ENCODE assay signal across 12 cellular contexts in the genomic region with DNA sequence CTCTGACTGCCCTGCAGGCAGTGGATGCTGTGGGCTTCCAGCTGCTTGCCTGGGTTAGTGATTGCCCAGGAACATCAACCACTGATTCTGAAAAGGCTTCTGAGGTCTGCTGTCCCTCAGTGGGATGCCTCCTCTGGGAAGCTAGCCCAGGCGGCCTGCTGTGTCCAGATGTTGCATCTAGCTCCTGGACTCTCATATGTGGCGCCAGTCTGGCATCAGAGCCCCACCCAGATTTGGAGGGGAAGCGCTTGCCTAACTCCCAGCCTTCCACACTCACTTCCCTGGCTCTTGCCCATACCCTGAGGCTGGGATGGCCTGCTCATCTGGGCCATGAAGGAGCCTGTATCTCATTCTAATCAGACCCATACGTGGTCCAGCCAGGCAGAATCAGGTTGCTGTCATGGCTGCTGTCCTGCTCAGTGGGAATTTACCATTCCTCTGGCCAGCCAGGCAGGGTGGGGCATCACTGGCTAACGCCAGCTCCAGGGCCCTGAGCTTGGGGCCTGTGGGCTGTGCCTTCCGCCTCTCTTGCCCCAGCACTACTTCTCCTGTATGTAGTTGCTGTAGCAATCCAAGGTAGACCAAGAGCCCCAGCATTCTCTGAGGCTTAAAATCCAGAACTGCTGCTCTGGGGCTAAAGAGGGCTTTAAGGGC. TPM values are rescaled to one million over a fixed set of nuclear protein-coding genes. Genes with fewer than 3 reads are reported as not detected.
DNase-seq lines count a peak whose midpoint lies in the region; ATAC-seq and TF ChIP-seq lines count a peak whose summit lies in the region.
"Had no signal": no experiment of that assay in that cellular context is flagged by ENCODE, and none has a peak within 500 bp of the region (broad histone marks: within the 10 kb centered on the region; RNA-seq: fewer than 3 reads in every experiment).

No MANE protein-coding gene starts in this region.

- no peaks in the 10 kb centered on the region for H3K9me2 ChIP-seq in PC-9 (ENCODE audit: insufficient read depth)

- H3K9ac ChIP-seq in rectal smooth muscle tissue (ENCODE audit: low read length): no peak overlapping the region

- no TSS peak for BruUV-seq in PC-9 (replicated peaks; lab: Mats Ljungman, UMichigan)

- H3K4me3 ChIP-seq in BJ (ENCODE audit: low read depth, low read length) (no peak overlapping the region), PC-9 (no peak overlapping the region; the same call in 1 of the 2 replicates), rectal smooth muscle tissue (ENCODE audit: low read length) (peak overlapping the region; percentile 94)

- no peak for TF ChIP-seq CTCF in BJ (IDR thresholded peaks at IDR 0.05; ENCODE audit: insufficient read depth, low read depth, low read length)
- no peak for TF ChIP-seq CTCF in PC-9 (conservative IDR thresholded peaks at IDR 0.05)

- H3K27me3 ChIP-seq in BJ (ENCODE audit: control insufficient read depth, insufficient read depth, low read length) (no peaks in the 10 kb centered on the region), PC-9 (ENCODE audit: insufficient read depth, low read depth) (no peaks in the 10 kb centered on the region), rectal smooth muscle tissue (ENCODE audit: control insufficient read depth, insufficient read depth, low read length) (no peaks in the 10 kb centered on the region)

- H3K4me2 ChIP-seq in PC-9: peak overlapping the region; percentile 98; the same call in 1 of the 2 replicates

- ATAC-seq in HG02981 (IDR thresholded peaks at IDR 0.05; ENCODE audit: unreplicated experiment): no peak
- no peak for ATAC-seq in HG02885 (IDR thresholded peaks at IDR 0.05; ENCODE audit: poor library complexity, unreplicated experiment)

- H3K9me3 ChIP-seq in PC-9 (ENCODE audit: insufficient read depth, low read depth): no peaks in the 10 kb centered on the region
- H3K9me3 ChIP-seq: Caco-2 had no signal

- POLR2A ChIA-PET in BJ (lab: Charles Lee): no interaction called here
- POLR2A ChIA-PET in PC-9 (lab: Charles Lee; ENCODE audit: unreplicated experiment): no interaction called here

- H3K27ac ChIP-seq in PC-9 (no peak overlapping the region), rectal smooth muscle tissue (ENCODE audit: low read depth, low read length) (no peak overlapping the region)

- CTCF ChIA-PET in BJ (lab: Yijun Ruan, JAX) (interaction anchor here (0.7 to 3.3 kb wide), 6 partner anchors 8 to 137 kb away, joined by 3 to 25 read pairs (median 4); a partner anchor contains a TSS), PC-9 (lab: Charles Lee) (no interaction called here)

- H3K36me3 ChIP-seq in BJ (ENCODE audit: control insufficient read depth, insufficient read depth, low read length): peaks cover 34% of the 10 kb centered on the region
- peaks cover 56% of the 10 kb centered on the region for H3K36me3 ChIP-seq in PC-9 (ENCODE audit: low read depth)
- H3K36me3 ChIP-seq in rectal smooth muscle tissue (ENCODE audit: control insufficient read depth, insufficient read depth, low read length): peaks cover 17% of the 10 kb centered on the region

- 0 out of 2 replicates have a peak, but pooled peaks cover 14% of the 10 kb centered on the region for H4K20me1 ChIP-seq in PC-9 (ENCODE audit: insufficient read depth)

- DNase-seq in BJ (ENCODE audit: low read depth) (peak; percentile 82), PC-9 (no peak), fibroblast of gingiva (ENCODE audit: low read depth) (peak; percentile 97), foreskin melanocyte (no peak), NCI-H187 (lab: John Stamatoyannopoulos, UW) (no peak)
- DNase-seq: activated gamma-delta T cell treated with Interleukin-2 at 50 U/mL for 16 hours; Caco-2; stimulated activated CD4-positive, alpha-beta T cell treated with anti-CD3 and anti-CD28 coated beads, Interleukin-15, amount 100 ng/mL, for 24 hours; stimulated activated naive CD4-positive, alpha-beta T cell treated with Interleukin-2 at 50 U/mL for 16 hours had no signal

- H3K79me2 ChIP-seq in PC-9 (ENCODE audit: low read depth): peaks cover 68% of the 10 kb centered on the region

- intact Hi-C loops in PC-9 (cut with micrococcal nuclease; ENCODE audit: unreplicated experiment): loop anchor here (5.0 kb wide), 1 partner anchor 122 kb away; no protein-coding TSS in a partner anchor

- H3K4me1 ChIP-seq in PC-9 (replicated peaks; ENCODE audit: insufficient read depth): peaks cover 35% of the 10 kb centered on the region
- H3K4me1 ChIP-seq in rectal smooth muscle tissue (ENCODE audit: control insufficient read depth, insufficient read depth, low read length): peaks cover 5% of the 10 kb centered on the region

- H2AFZ ChIP-seq in PC-9: no peak overlapping the region

- H3F3A ChIP-seq in PC-9 (ENCODE audit: insufficient read depth, low read depth): peaks cover 18% of the 10 kb centered on the region; the same call in 1 of the 2 replicates

RNA-seq across cellular contexts. Expression of a gene that starts 4.1 kb away (rescaled TPM):
- polyA plus RNA-seq in BJ (2011; rRNA removed): 40.4 and 48.4 TPM in 2 replicates
- 20.1 and 22.3 TPM in 2 replicates for polyA minus RNA-seq in BJ (2011; rRNA and poly(A)+ RNA removed)
- total RNA-seq in PC-9 (2021): 29.8 and 35.2 TPM in 2 replicates

Comparison
In these comparisons a context has a peak if more than half of its experiments do, and no peak if none do; other contexts are left out.
1. DNase-seq: peak in BJ (single experiment) and fibroblast of gingiva (single experiment); none in PC-9 (0 of 2), foreskin melanocyte (single experiment) and NCI-H187 (0 of 2).